Comparison of ENCODE assay signal across 15 cellular contexts in the genomic region with DNA sequence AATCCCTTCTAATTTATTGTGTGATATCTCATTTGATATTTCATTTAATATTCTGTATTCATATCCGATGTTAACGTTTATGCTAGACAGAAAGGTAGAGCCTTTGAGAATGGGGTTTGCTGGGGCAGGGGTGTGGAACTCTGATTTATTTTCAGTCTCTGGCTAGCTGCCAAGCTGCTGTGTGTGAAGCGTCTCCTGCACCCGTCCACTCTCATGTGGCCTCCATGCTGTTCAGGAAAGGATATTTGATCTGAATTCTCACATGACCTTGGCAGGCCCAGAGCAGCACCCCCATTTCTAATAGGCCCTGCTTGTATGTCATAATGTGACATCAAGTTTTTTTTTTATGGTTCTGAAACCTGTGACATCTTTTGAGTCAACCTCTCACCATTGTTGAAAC. TPM values are rescaled to one million over a fixed set of nuclear protein-coding genes. Genes with fewer than 3 reads are reported as not detected.
DNase-seq lines count a peak whose midpoint lies in the region; ATAC-seq and TF ChIP-seq lines count a peak whose summit lies in the region.
"Had no signal": no experiment of that assay in that cellular context is flagged by ENCODE, and none has a peak within 500 bp of the region (broad histone marks: within the 10 kb centered on the region; RNA-seq: fewer than 3 reads in every experiment).

No MANE protein-coding gene starts in this region.

- DNase-seq in MCF 10A (ENCODE audit: unreplicated experiment) (no peak), mammary epithelial cell (no peak), fibroblast of lung (ENCODE audit: low read depth in 2 of 2) (peak in 1 of 2 donors; percentile 78), upper lobe of right lung (no peak), endothelial cell (ENCODE audit: low spot score) (no peak), UCSD-AML1 (lab: John Stamatoyannopoulos, UW; ENCODE audit: unreplicated experiment) (no peak)
- no peak for DNase-seq in activated naive CD4-positive, alpha-beta T cell treated with anti-CD3 and anti-CD28 coated beads for 36 hours
- DNase-seq: DMS79, erythroblast, Karpas-422, NCI-H2171 treated with DMSO at 0.1 percent for 48 hours, posterior cingulate gyrus, substantia nigra, T1000 had no signal

- H4K20me1 ChIP-seq in mammary epithelial cell (ENCODE audit: insufficient read depth, low read length), result no peaks in the 10 kb centered on the region
- H4K20me1 ChIP-seq in fibroblast of lung (ENCODE audit: control insufficient read depth, extremely low read depth, insufficient read depth, low read length), result no peaks in the 10 kb centered on the region

- H3K27ac ChIP-seq in mammary epithelial cell (ENCODE audit: insufficient read depth, low read depth, low read length) (no peak overlapping the region), fibroblast of lung (ENCODE audit: insufficient read depth, low read length) (peak overlapping the region; percentile 97), muscle layer of duodenum (ENCODE audit: low read length) (peak overlapping the region; percentile 93), upper lobe of right lung (peak overlapping the region; percentile 98)

- H3K4me3 Mint-ChIP-seq in MCF 10A (ENCODE audit: unreplicated experiment), result peak overlapping the region; percentile 81
- no peak overlapping the region for H3K4me3 Mint-ChIP-seq in endothelial cell (ENCODE audit: unreplicated experiment)
- H3K4me3 Mint-ChIP-seq in activated naive CD4-positive, alpha-beta T cell treated with anti-CD3 and anti-CD28 coated beads for 36 hours, result no peak overlapping the region

- no peak overlapping the region for H3K4me2 ChIP-seq in mammary epithelial cell (ENCODE audit: insufficient read depth, low read depth, low read length)
- peak overlapping the region; percentile 93 for H3K4me2 ChIP-seq in fibroblast of lung (ENCODE audit: extremely low read depth, insufficient read depth, low read length)

- H3K79me2 ChIP-seq in mammary epithelial cell (ENCODE audit: insufficient read depth, low read length) (peaks cover 32% of the 10 kb centered on the region), fibroblast of lung (ENCODE audit: control insufficient read depth, insufficient read depth, low read length) (peaks cover 49% of the 10 kb centered on the region)

- H3K4me1 Mint-ChIP-seq in MCF 10A (ENCODE audit: insufficient read depth, unreplicated experiment), result no peaks in the 10 kb centered on the region
- H3K4me1 Mint-ChIP-seq in endothelial cell (ENCODE audit: unreplicated experiment), result peaks cover 7% of the 10 kb centered on the region
- H3K4me1 Mint-ChIP-seq in activated naive CD4-positive, alpha-beta T cell treated with anti-CD3 and anti-CD28 coated beads for 36 hours (ENCODE audit: low read depth), result peaks cover 39% of the 10 kb centered on the region

- dilution Hi-C loops in mammary epithelial cell (cut with HindIII; ENCODE audit: low sequenced_read_pairs), result no loop called here

- peaks cover 4% of the 10 kb centered on the region for H3K4me1 ChIP-seq in mammary epithelial cell (ENCODE audit: insufficient read depth, low read length)
- peaks cover 11% of the 10 kb centered on the region for H3K4me1 ChIP-seq in fibroblast of lung (ENCODE audit: control insufficient read depth, extremely low read depth, insufficient read depth, low read length)
- no peaks in the 10 kb centered on the region for H3K4me1 ChIP-seq in muscle layer of duodenum (ENCODE audit: control insufficient read depth in 1 of 2, insufficient read depth in 2 of 2, low read length in 2 of 2)
- peaks cover 32% of the 10 kb centered on the region for H3K4me1 ChIP-seq in upper lobe of right lung

- H3K27me3 ChIP-seq in mammary epithelial cell (ENCODE audit: insufficient read depth, low read length) (no peaks in the 10 kb centered on the region), fibroblast of lung (ENCODE audit: control insufficient read depth, insufficient read depth, low read length) (no peaks in the 10 kb centered on the region), muscle layer of duodenum (ENCODE audit: low read depth, low read length) (no peaks in the 10 kb centered on the region), upper lobe of right lung (no peaks in the 10 kb centered on the region)

- H2AFZ ChIP-seq in mammary epithelial cell (ENCODE audit: low read depth, low read length) (no peak overlapping the region), fibroblast of lung (ENCODE audit: low read length) (no peak overlapping the region)

- intact Hi-C loops in MCF 10A (cut with micrococcal nuclease) (no loop called here), mammary epithelial cell (cut with micrococcal nuclease) (no loop called here), upper lobe of right lung (cut with DNase I) (no loop called here)
- intact Hi-C loops in activated naive CD4-positive, alpha-beta T cell treated with anti-CD3 and anti-CD28 coated beads for 36 hours (cut with micrococcal nuclease), result no loop called here

- no peak for ATAC-seq in upper lobe of right lung

- in situ Hi-C loops in mammary epithelial cell (cut with MboI; ENCODE audit: low sequenced_read_pairs in 2 of 2), result no loop called here

- no peak overlapping the region for H3K9ac ChIP-seq in mammary epithelial cell (ENCODE audit: insufficient read depth, low read length)
- peak overlapping the region; percentile 94 for H3K9ac ChIP-seq in fibroblast of lung (ENCODE audit: insufficient read depth, low read length)

- H3K9me3 Mint-ChIP-seq in MCF 10A (ENCODE audit: unreplicated experiment) (peaks cover 15% of the 10 kb centered on the region), endothelial cell (ENCODE audit: unreplicated experiment) (peaks cover 11% of the 10 kb centered on the region)
- peaks cover 59% of the 10 kb centered on the region for H3K9me3 Mint-ChIP-seq in activated naive CD4-positive, alpha-beta T cell treated with anti-CD3 and anti-CD28 coated beads for 36 hours

- H3K9me3 ChIP-seq in mammary epithelial cell (replicated peaks; ENCODE audit: insufficient read depth, low read length) (peaks cover 38% of the 10 kb centered on the region), fibroblast of lung (ENCODE audit: control insufficient read depth, insufficient read depth, low read depth, low read length) (peaks cover 11% of the 10 kb centered on the region), muscle layer of duodenum (ENCODE audit: control insufficient read depth in 1 of 2, low read length in 2 of 2) (peaks cover 10 to 31% of the 10 kb centered on the region in 2 donors), upper lobe of right lung (peaks cover 2% of the 10 kb centered on the region)

- no peak overlapping the region for H3K27ac Mint-ChIP-seq in MCF 10A (ENCODE audit: low read depth, unreplicated experiment)
- no peak overlapping the region for H3K27ac Mint-ChIP-seq in endothelial cell (ENCODE audit: unreplicated experiment)
- no peak overlapping the region for H3K27ac Mint-ChIP-seq in activated naive CD4-positive, alpha-beta T cell treated with anti-CD3 and anti-CD28 coated beads for 36 hours

- H3K36me3 ChIP-seq in mammary epithelial cell (ENCODE audit: insufficient read depth, low read length) (no peaks in the 10 kb centered on the region), fibroblast of lung (ENCODE audit: control insufficient read depth, insufficient read depth, low read length) (peaks cover 14% of the 10 kb centered on the region), muscle layer of duodenum (ENCODE audit: control insufficient read depth in 1 of 2, insufficient read depth in 2 of 2, low read length in 2 of 2) (peaks cover 0 to 27% of the 10 kb centered on the region in 2 donors), upper lobe of right lung (peaks cover 12% of the 10 kb centered on the region)

- TF ChIP-seq CTCF in MCF 10A (IDR thresholded peaks at IDR 0.05; ENCODE audit: unreplicated experiment) (no peak), mammary epithelial cell (conservative IDR thresholded peaks at IDR 0.05 in 1 of 2, IDR thresholded peaks at IDR 0.05 in 1 of 2; ENCODE audit: extremely low read depth in 1 of 2, insufficient read depth in 1 of 2, low read depth in 1 of 2, low read length in 2 of 2) (no peak), fibroblast of lung (conservative IDR thresholded peaks at IDR 0.05 in 1 of 2, IDR thresholded peaks at IDR 0.05 in 1 of 2; ENCODE audit: low read depth in 1 of 2, low read length in 2 of 2) (no peak), upper lobe of right lung (IDR thresholded peaks at IDR 0.05) (no peak), endothelial cell (IDR thresholded peaks at IDR 0.05; ENCODE audit: unreplicated experiment) (no peak)

- H3K27me3 Mint-ChIP-seq in MCF 10A (ENCODE audit: insufficient read depth, unreplicated experiment) (no peaks in the 10 kb centered on the region), endothelial cell (ENCODE audit: unreplicated experiment) (peaks cover 22% of the 10 kb centered on the region)
- H3K27me3 Mint-ChIP-seq in activated naive CD4-positive, alpha-beta T cell treated with anti-CD3 and anti-CD28 coated beads for 36 hours (ENCODE audit: low read depth), result peaks cover 34% of the 10 kb centered on the region

- H3K36me3 Mint-ChIP-seq in MCF 10A (ENCODE audit: insufficient read depth, unreplicated experiment) (peaks cover 6% of the 10 kb centered on the region), endothelial cell (ENCODE audit: low read depth, unreplicated experiment) (peaks cover 26% of the 10 kb centered on the region)
- H3K36me3 Mint-ChIP-seq in activated naive CD4-positive, alpha-beta T cell treated with anti-CD3 and anti-CD28 coated beads for 36 hours (ENCODE audit: low read depth), result peaks cover 33% of the 10 kb centered on the region

- BruUV-seq in MCF 10A (replicated peaks; lab: Mats Ljungman, UMichigan) (no TSS peak), mammary epithelial cell (replicated peaks; lab: Mats Ljungman, UMichigan) (no TSS peak)

- H3K4me3 ChIP-seq in mammary epithelial cell (replicated peaks in 1 of 3; ENCODE audit: insufficient read depth in 1 of 3, low read depth in 2 of 3, low read length in 3 of 3) (no peak overlapping the region), fibroblast of lung (replicated peaks in 1 of 4; ENCODE audit: control extremely low read depth in 1 of 4, insufficient read depth in 1 of 4, low read depth in 3 of 4, low read length in 4 of 4) (peak overlapping the region; percentile 69 to 99 (median 92)), muscle layer of duodenum (ENCODE audit: low read depth in 1 of 2, low read length in 2 of 2) (peak overlapping the region; percentile 65 to 86), upper lobe of right lung (peak overlapping the region; percentile 75)

- 81% methylated on average over 4 of the region's 4 CpGs for WGBS in mammary epithelial cell (ENCODE audit: low coverage, missing lambda C conversion rate)

- CTCF ChIA-PET in MCF 10A (lab: Yijun Ruan, JAX), result interaction anchor here (0.5 to 3.3 kb wide), 6 partner anchors 8 to 329 kb away, joined by 3 to 27 read pairs (median 4); a partner anchor contains a TSS
- CTCF ChIA-PET in mammary epithelial cell (lab: Charles Lee; ENCODE audit: low non-redundant PET), result no interaction called here
- CTCF ChIA-PET in activated naive CD4-positive, alpha-beta T cell treated with anti-CD3 and anti-CD28 coated beads for 36 hours (lab: Charles Lee), result interaction anchor here (0.8 kb wide), 1 partner anchor 16 kb away, joined by 3 read pairs; no protein-coding TSS in a partner anchor

- POLR2A ChIA-PET in MCF 10A (lab: Yijun Ruan, JAX), result interaction anchor here (0.6 to 3.5 kb wide), 4 partner anchors 9 to 97 kb away, joined by 3 to 29 read pairs (median 7); no protein-coding TSS in a partner anchor

RNA-seq across cellular contexts. Expression of a gene that starts 1.6 kb away (rescaled TPM):
- total RNA-seq in MCF 10A (2022) (5.2 and 6.0 TPM in 2 replicates), mammary epithelial cell (1 to 10 TPM; 7.7 to 8.7 TPM), fibroblast of lung (110 and 173 TPM in 2 replicates), upper lobe of right lung (196 TPM), endothelial cell (ENCODE audit: unreplicated experiment) (1.0 TPM)
- polyA plus RNA-seq in mammary epithelial cell (6.9 TPM), fibroblast of lung (167 and 232 TPM in 2 replicates)
- polyA minus RNA-seq in mammary epithelial cell (6.4 TPM), fibroblast of lung (ENCODE audit: low replicate concordance) (62.3 and 67.8 TPM in 2 replicates)
- polyA plus RNA-seq in fibroblast of lung (2012), result 85.0 and 121 TPM in 2 replicates
- total RNA-seq in activated naive CD4-positive, alpha-beta T cell treated with anti-CD3 and anti-CD28 coated beads for 36 hours, result 1 to 10 TPM; 5.7 to 6.7 TPM

RNA-seq across cellular contexts. Expression of a gene that starts 42.7 kb away (rescaled TPM):
- total RNA-seq in MCF 10A (2022) (not detected in 2 replicates), mammary epithelial cell (1 to 10 TPM in 1 of 2 donors, under 1 TPM in 1; 0.82 to 4.7 TPM), fibroblast of lung (2.6 and 3.1 TPM in 2 replicates), upper lobe of right lung (0.58 TPM), endothelial cell (ENCODE audit: unreplicated experiment) (not detected)
- polyA plus RNA-seq in mammary epithelial cell (1.1 TPM), fibroblast of lung (0.28 and 0.66 TPM in 2 replicates)
- polyA minus RNA-seq in mammary epithelial cell (3.7 TPM), fibroblast of lung (ENCODE audit: low replicate concordance) (not detected in 2 replicates)
- 0.36 and 0.85 TPM in 2 replicates for polyA plus RNA-seq in fibroblast of lung (2012)
- under 1 TPM; 0.30 to 0.91 TPM for total RNA-seq in activated naive CD4-positive, alpha-beta T cell treated with anti-CD3 and anti-CD28 coated beads for 36 hours

Comparison
In these comparisons a context has a peak if more than half of its experiments do, and no peak if none do; other contexts are left out.
1. H3K4me3 ChIP-seq: peak in fibroblast of lung (4 of 4), muscle layer of duodenum (2 of 2) and upper lobe of right lung (single experiment); none in mammary epithelial cell (0 of 3).
2. RNA of a gene that starts 1.6 kb away (total RNA-seq): 196 TPM in upper lobe of right lung (single experiment) and 110 to 173 TPM in fibroblast of lung; 7.7 to 8.7 TPM in mammary epithelial cell, 5.7 to 6.7 TPM in activated naive CD4-positive, alpha-beta T cell treated with anti-CD3 and anti-CD28 coated beads for 36 hours, 5.2 to 6.0 TPM in MCF 10A and 1.0 TPM in endothelial cell (single experiment); every median in the first group is over 10 times any median in the second.